ENCODE assay signal across 2 cellular contexts in genomic region chr4:87391783-87392054, GRCh38.
A peak's percentile ranks its signal among the peaks of the same experiment; 100 is the strongest.
TF ChIP-seq lines count a peak whose summit lies in the region.

No MANE protein-coding gene starts in this region.

TF ChIP-seq in GM12878, 131 proteins besides CTCF, POLR2A, EP300 and RAD21:
- TF ChIP-seq PBX3 (IDR thresholded peaks at IDR 0.05; ENCODE audit: insufficient replicate concordance, low read depth, low read length) (no peak), MLLT1 (IDR thresholded peaks at IDR 0.05) (peak; percentile 15; the same call in 1 of the 2 replicates), MAX (IDR thresholded peaks at IDR 0.05; ENCODE audit: low read depth, low read length) (no peak), KLF5 (IDR thresholded peaks at IDR 0.05; ENCODE audit: partially characterized antibody) (no peak), TCF3 (IDR thresholded peaks at IDR 0.05; ENCODE audit: borderline replicate concordance, insufficient read depth, low read depth, low read length) (no peak)
TF ChIP-seq in GM12878: peak in this region for 1.

TF ChIP-seq in liver, 16 proteins besides CTCF, POLR2A, EP300 and RAD21:
- no peak for TF ChIP-seq YY1 (IDR thresholded peaks at IDR 0.05)
- no peak for TF ChIP-seq NR2F2 (IDR thresholded peaks at IDR 0.05)
- TF ChIP-seq HNF4G (IDR thresholded peaks at IDR 0.05), result no peak
- TF ChIP-seq FOXA2 (IDR thresholded peaks at IDR 0.05), result no peak
- no peak for TF ChIP-seq TAF1 (conservative IDR thresholded peaks at IDR 0.05)
- TF ChIP-seq SP1 (IDR thresholded peaks at IDR 0.05), result no peak
